In genomic region chr7:77697535-77697831, GRCh38 we compare ENCODE assay signal across 8 cellular contexts. TPM values are rescaled to one million over a fixed set of nuclear protein-coding genes. Genes with fewer than 3 reads are reported as not detected.
DNase-seq lines count a peak whose midpoint lies in the region; ATAC-seq and TF ChIP-seq lines count a peak whose summit lies in the region.

No MANE protein-coding gene starts in this region.

- H3K9me3 ChIP-seq in T-helper 17 cell (ENCODE audit: control insufficient read depth, low read length, poor library complexity, severe bottlenecking) (no peaks in the 10 kb centered on the region), esophagus (ENCODE audit: control insufficient read depth in 2 of 2, insufficient read depth in 1 of 2, low read depth in 1 of 2, low read length in 1 of 2) (no peaks in the 10 kb centered on the region)

- no peak for ATAC-seq in activated CD4-positive, CD25-positive, alpha-beta regulatory T cell treated with anti-CD3 and anti-CD28 coated beads, Interleukin-2, amount 50 U/mL, for 24 hours
- ATAC-seq in T-helper 17 cell: no peak
- ATAC-seq in HG02610 (IDR thresholded peaks at IDR 0.05; ENCODE audit: unreplicated experiment): no peak

- peak overlapping the region; percentile 94 to 98 for H3K27ac ChIP-seq in esophagus (ENCODE audit: low read depth in 2 of 2, low read length in 1 of 2)

- peaks cover 0 to 9% of the 10 kb centered on the region in 2 donors for H3K4me1 ChIP-seq in esophagus (ENCODE audit: control insufficient read depth in 2 of 2, insufficient read depth in 2 of 2, low read length in 1 of 2)

- TF ChIP-seq CTCF in neural crest cell (conservative IDR thresholded peaks at IDR 0.05): no peak

- peak overlapping the region; percentile 74 to 99 for H3K4me3 ChIP-seq in esophagus (ENCODE audit: low read depth in 1 of 2, low read length in 2 of 2)

- H3K36me3 Mint-ChIP-seq in T-helper 17 cell (ENCODE audit: low read depth) (peaks cover 9% of the 10 kb centered on the region), neural crest cell (ENCODE audit: low read depth) (peaks cover 4% of the 10 kb centered on the region)

- H3K36me3 ChIP-seq in esophagus (ENCODE audit: control insufficient read depth in 2 of 2, insufficient read depth in 2 of 2, low read length in 1 of 2): no peaks in the 10 kb centered on the region

- peaks cover 40% of the 10 kb centered on the region for H3K4me1 Mint-ChIP-seq in T-helper 17 cell
- H3K4me1 Mint-ChIP-seq in neural crest cell: peaks cover 54% of the 10 kb centered on the region

- peak overlapping the region; percentile 97 for H3K4me3 Mint-ChIP-seq in T-helper 17 cell
- H3K4me3 Mint-ChIP-seq in neural crest cell: peak overlapping the region; percentile 100

- DNase-seq in activated CD4-positive, CD25-positive, alpha-beta regulatory T cell treated with anti-CD3 and anti-CD28 coated beads, Interleukin-2, amount 50 U/mL, for 16 hours (ENCODE audit: low read depth, low spot score): peak; percentile 3
- DNase-seq in T-helper 17 cell (peak in 1 of 3 donors; percentile 13), neural crest cell (ENCODE audit: low read depth, low spot score) (no peak), G401 (ENCODE audit: low spot score) (no peak), NCI-H2227 (lab: John Stamatoyannopoulos, UW; ENCODE audit: unreplicated experiment) (no peak)

- H3K27me3 Mint-ChIP-seq in T-helper 17 cell: no peaks in the 10 kb centered on the region
- H3K27me3 Mint-ChIP-seq in neural crest cell (ENCODE audit: low read depth): no peaks in the 10 kb centered on the region

- H3K27ac Mint-ChIP-seq in T-helper 17 cell: peak overlapping the region; percentile 96
- peak overlapping the region; percentile 93 for H3K27ac Mint-ChIP-seq in neural crest cell (ENCODE audit: unreplicated experiment)

- WGBS in esophagus, 2 donors: 1% methylated on average over 10 of the region's 10 CpGs

- in situ Hi-C loops in G401 (cut with HindIII; ENCODE audit: low sequenced_read_pairs): no loop called here

- no peaks in the 10 kb centered on the region for H3K27me3 ChIP-seq in esophagus (ENCODE audit: control insufficient read depth in 1 of 2, insufficient read depth in 2 of 2, low read length in 2 of 2)

- H3K9me3 Mint-ChIP-seq in neural crest cell: no peaks in the 10 kb centered on the region

RNA-seq across cellular contexts. Expression of gene RSBN1L, which starts 1.2 kb away (rescaled TPM):
- 10 to 100 TPM; 19.6 to 20.6 TPM for total RNA-seq in T-helper 17 cell
- 1 to 10 TPM; 6.0 to 6.4 TPM for polyA plus RNA-seq in esophagus
- total RNA-seq in neural crest cell: 23.6 and 24.4 TPM in 2 replicates
- 19.2 and 21.4 TPM in 2 replicates for total RNA-seq in G401 (2014; rRNA removed; shearing (Covaris generic))
